Comparison of ENCODE assay signal across 15 cellular contexts in genomic region chr5:181170996-181171395, GRCh38. TPM values are rescaled to one million over a fixed set of nuclear protein-coding genes. Genes with fewer than 3 reads are reported as not detected.
DNase-seq lines count a peak whose midpoint lies in the region; TF ChIP-seq lines count a peak whose summit lies in the region.
"Had no signal": no experiment of that assay in that cellular context is flagged by ENCODE, and none has a peak within 500 bp of the region (broad histone marks: within the 10 kb centered on the region; RNA-seq: fewer than 3 reads in every experiment).

No MANE protein-coding gene starts in this region.

- H3K4me1 ChIP-seq in esophagus muscularis mucosa, result peaks cover 0 to 28% (median 16%) of the 10 kb centered on the region in 4 donors

- peaks cover 7 to 100% (median 59%) of the 10 kb centered on the region in 4 donors for H3K27me3 ChIP-seq in esophagus muscularis mucosa

- peaks cover 60% of the 10 kb centered on the region for H3K27me3 Mint-ChIP-seq in activated T-helper 1 cell treated with anti-CD3 and anti-CD28 coated beads, Interleukin-12 subunit alpha, Interleukin-12 subunit beta, Interleukin-2, Interleukin-4 antibody, amounts not matched to agents 30 ng/mL and 10 ng/mL and 1 ng/mL, durations not matched to agents 14 hours and 24 hours and 36 hours (ENCODE audit: insufficient read depth)

- peak overlapping the region; percentile 24 for H3K4me3 Mint-ChIP-seq in activated T-helper 1 cell treated with anti-CD3 and anti-CD28 coated beads, Interleukin-12 subunit alpha, Interleukin-12 subunit beta, Interleukin-2, Interleukin-4 antibody, amounts not matched to agents 30 ng/mL and 10 ng/mL and 1 ng/mL, durations not matched to agents 14 hours and 24 hours and 36 hours
- H3K4me3 Mint-ChIP-seq: activated T-cell treated with anti-CD3 and anti-CD28 coated beads, Interleukin-2, amount 50 U/mL, for 4 hours had no signal

- TF ChIP-seq POLR2A in esophagus muscularis mucosa (IDR thresholded peaks at IDR 0.05; ENCODE audit: low read depth), result no peak

- H3K4me3 ChIP-seq in AG09309 (ENCODE audit: control insufficient read depth, low read depth, low read length), result no peak overlapping the region
- H3K4me3 ChIP-seq in esophagus muscularis mucosa, result no peak overlapping the region
- H3K4me3 ChIP-seq: pancreas, Peyer's patch had no signal

- H3K36me3 ChIP-seq in esophagus muscularis mucosa, result no peaks in the 10 kb centered on the region
- H3K36me3 ChIP-seq: pancreas, Peyer's patch had no signal

- TF ChIP-seq EP300 in esophagus muscularis mucosa (IDR thresholded peaks at IDR 0.05), result no peak

- TF ChIP-seq CTCF in AG09309 (IDR thresholded peaks at IDR 0.05; ENCODE audit: control insufficient read depth, insufficient read depth, low read depth, low read length, missing control alignments) (no peak), esophagus muscularis mucosa (IDR thresholded peaks at IDR 0.05) (no peak)

- intact Hi-C loops in activated T-helper 1 cell treated with anti-CD3 and anti-CD28 coated beads, Interleukin-12 subunit alpha, Interleukin-12 subunit beta, Interleukin-2, Interleukin-4 antibody, amounts not matched to agents 30 ng/mL and 10 ng/mL and 1 ng/mL, durations not matched to agents 14 hours and 24 hours and 36 hours (cut with micrococcal nuclease), result loop anchor here (5.0 kb wide), 2 partner anchors 54 to 74 kb away; no protein-coding TSS in a partner anchor
- intact Hi-C loops in esophagus muscularis mucosa (cut with DNase I), result no loop called here

- DNase-seq in AG09309 (ENCODE audit: low read depth) (peak; percentile 71), EL (peak; percentile 43), iris pigment epithelial cell (ENCODE audit: low read depth) (peak; percentile 49), NCI-H2029 (lab: John Stamatoyannopoulos, UW) (no peak), cerebellar nuclear complex (lab: John Stamatoyannopoulos, UW) (no peak), esophagus muscularis mucosa (ENCODE audit: extremely low spot score) (no peak)
- DNase-seq in activated T-helper 1 cell treated with anti-CD3 and anti-CD28 coated beads, Interleukin-12 subunit alpha, Interleukin-12 subunit beta, Interleukin-2, Interleukin-4 antibody, amounts not matched to agents 30 ng/mL and 10 ng/mL and 1 ng/mL, durations not matched to agents 14 hours and 24 hours and 36 hours (ENCODE audit: low spot score), result no peak
- no peak for DNase-seq in stimulated activated naive CD4-positive, alpha-beta T cell (lab: John Stamatoyannopoulos, UW)
- DNase-seq: activated T-cell treated with anti-CD3 and anti-CD28 coated beads, Interleukin-2, amount 50 U/mL, for 4 hours; Caco-2; left ventricle myocardium superior; NCI-H2081 treated with DMSO at 0.1 percent for 48 hours; stimulated activated naive CD4-positive, alpha-beta T cell treated with Interleukin-2 at 50 U/mL for 16 hours had no signal

- WGBS in esophagus muscularis mucosa, result 56% methylated on average over 6 of the region's 6 CpGs

- no peak overlapping the region for H3K27ac Mint-ChIP-seq in activated T-helper 1 cell treated with anti-CD3 and anti-CD28 coated beads, Interleukin-12 subunit alpha, Interleukin-12 subunit beta, Interleukin-2, Interleukin-4 antibody, amounts not matched to agents 30 ng/mL and 10 ng/mL and 1 ng/mL, durations not matched to agents 14 hours and 24 hours and 36 hours

- no peaks in the 10 kb centered on the region for H3K9me3 ChIP-seq in esophagus muscularis mucosa
- H3K9me3 ChIP-seq: Caco-2, pancreas, Peyer's patch had no signal

- H3K4me1 Mint-ChIP-seq in activated T-helper 1 cell treated with anti-CD3 and anti-CD28 coated beads, Interleukin-12 subunit alpha, Interleukin-12 subunit beta, Interleukin-2, Interleukin-4 antibody, amounts not matched to agents 30 ng/mL and 10 ng/mL and 1 ng/mL, durations not matched to agents 14 hours and 24 hours and 36 hours (ENCODE audit: low read depth), result peaks cover 62% of the 10 kb centered on the region

- H3K9me3 Mint-ChIP-seq in activated T-helper 1 cell treated with anti-CD3 and anti-CD28 coated beads, Interleukin-12 subunit alpha, Interleukin-12 subunit beta, Interleukin-2, Interleukin-4 antibody, amounts not matched to agents 30 ng/mL and 10 ng/mL and 1 ng/mL, durations not matched to agents 14 hours and 24 hours and 36 hours, result no peaks in the 10 kb centered on the region
- H3K9me3 Mint-ChIP-seq: activated T-cell treated with anti-CD3 and anti-CD28 coated beads, Interleukin-2, amount 50 U/mL, for 4 hours had no signal

- H3K36me3 Mint-ChIP-seq in activated T-helper 1 cell treated with anti-CD3 and anti-CD28 coated beads, Interleukin-12 subunit alpha, Interleukin-12 subunit beta, Interleukin-2, Interleukin-4 antibody, amounts not matched to agents 30 ng/mL and 10 ng/mL and 1 ng/mL, durations not matched to agents 14 hours and 24 hours and 36 hours (ENCODE audit: low read depth), result no peaks in the 10 kb centered on the region

- H3K27ac ChIP-seq in esophagus muscularis mucosa (replicated peaks in 1 of 4), result no peak overlapping the region
- H3K27ac ChIP-seq: pancreas, Peyer's patch had no signal

RNA-seq across cellular contexts. Expression of gene OR2V2, which starts 23.6 kb away (rescaled TPM):
- total RNA-seq in activated T-helper 1 cell treated with anti-CD3 and anti-CD28 coated beads, Interleukin-12 subunit alpha, Interleukin-12 subunit beta, Interleukin-2, Interleukin-4 antibody, amounts not matched to agents 30 ng/mL and 10 ng/mL and 1 ng/mL, durations not matched to agents 14 hours and 24 hours and 36 hours, result not detected in 2 replicates
- not detected for total RNA-seq in esophagus muscularis mucosa
- total RNA-seq: activated T-cell treated with anti-CD3 and anti-CD28 coated beads, Interleukin-2, amount 50 U/mL, for 4 hours; Caco-2; left ventricle myocardium superior; pancreas; Peyer's patch had no signal

RNA-seq across cellular contexts. Expression of gene TRIM7, which starts 34.0 kb away (rescaled TPM):
- total RNA-seq in activated T-helper 1 cell treated with anti-CD3 and anti-CD28 coated beads, Interleukin-12 subunit alpha, Interleukin-12 subunit beta, Interleukin-2, Interleukin-4 antibody, amounts not matched to agents 30 ng/mL and 10 ng/mL and 1 ng/mL, durations not matched to agents 14 hours and 24 hours and 36 hours, result 1.5 and 1.8 TPM in 2 replicates
- 1 to 10 TPM; 2.1 to 5.8 (median 3.4) TPM for total RNA-seq in esophagus muscularis mucosa

RNA-seq across cellular contexts. Expression of gene OR2V1, which starts 40.0 kb away (rescaled TPM):
- not detected in 2 replicates for total RNA-seq in activated T-helper 1 cell treated with anti-CD3 and anti-CD28 coated beads, Interleukin-12 subunit alpha, Interleukin-12 subunit beta, Interleukin-2, Interleukin-4 antibody, amounts not matched to agents 30 ng/mL and 10 ng/mL and 1 ng/mL, durations not matched to agents 14 hours and 24 hours and 36 hours
- not detected for total RNA-seq in esophagus muscularis mucosa
- total RNA-seq: activated T-cell treated with anti-CD3 and anti-CD28 coated beads, Interleukin-2, amount 50 U/mL, for 4 hours; Caco-2; left ventricle myocardium superior; pancreas; Peyer's patch had no signal

RNA-seq across cellular contexts. Expression of gene TRIM41, which starts 52.1 kb away (rescaled TPM):
- 31.8 and 34.8 TPM in 2 replicates for total RNA-seq in activated T-helper 1 cell treated with anti-CD3 and anti-CD28 coated beads, Interleukin-12 subunit alpha, Interleukin-12 subunit beta, Interleukin-2, Interleukin-4 antibody, amounts not matched to agents 30 ng/mL and 10 ng/mL and 1 ng/mL, durations not matched to agents 14 hours and 24 hours and 36 hours
- 10 to 100 TPM in 3 of 4 donors, 1 to 10 TPM in 1; 9.8 to 22.4 (median 18.2) TPM for total RNA-seq in esophagus muscularis mucosa

Comparison
In these comparisons a context has a peak if more than half of its experiments do, and no peak if none do; other contexts are left out.
1. DNase-seq: peak in AG09309 (single experiment), EL (single experiment) and iris pigment epithelial cell (single experiment); none in activated T-helper 1 cell treated with anti-CD3 and anti-CD28 coated beads, Interleukin-12 subunit alpha, Interleukin-12 subunit beta, Interleukin-2, Interleukin-4 antibody, amounts not matched to agents 30 ng/mL and 10 ng/mL and 1 ng/mL, durations not matched to agents 14 hours and 24 hours and 36 hours (single experiment), NCI-H2029 (single experiment), cerebellar nuclear complex (0 of 2), stimulated activated naive CD4-positive, alpha-beta T cell (0 of 6) and esophagus muscularis mucosa (single experiment).